In genomic region chr18:30679285-30679930, GRCh38 we compare ENCODE assay signal across 30 cellular contexts.
"Had no signal": no experiment of that assay in that cellular context is flagged by ENCODE, and none has a peak within 500 bp of the region (broad histone marks: within the 10 kb centered on the region; RNA-seq: fewer than 3 reads in every experiment).

No MANE protein-coding gene starts in this region.

- H3K4me1 ChIP-seq: ascending aorta, body of pancreas had no signal

- H3K9ac ChIP-seq: KMS-11 had no signal

- H3K4me2 ChIP-seq: KMS-11 had no signal

- DNase-seq: activated CD4-positive, alpha-beta T cell treated with anti-CD3 and anti-CD28 coated beads for 48 hours; activated CD4-positive, alpha-beta T cell treated with anti-CD3 and anti-CD28 coated beads, Interleukin-2, amount 50 U/mL, for 4 hours; activated CD4-positive, CD25-positive, alpha-beta regulatory T cell treated with anti-CD3 and anti-CD28 coated beads, Interleukin-2, amount 50 U/mL, for 72 hours; activated CD8-positive, alpha-beta memory T cell treated with anti-CD3 and anti-CD28 coated beads, Interleukin-2, amount 10 ng/mL, durations not matched to agents 7 days and 5 days; activated effector memory CD4-positive, alpha-beta T cell treated with anti-CD3 and anti-CD28 coated beads, Interleukin-2, amount 50 U/mL, for 16 hours; activated naive CD4-positive, alpha-beta T cell treated with Interleukin-2 at 50 U/mL for 16 hours; activated naive CD8-positive, alpha-beta T cell treated with anti-CD3 and anti-CD28 coated beads, Interleukin-2, amount 50 U/mL, for 24 hours; activated T-cell treated with anti-CD3 and anti-CD28 coated beads, Interleukin-2, amount 50 U/mL, for 24 hours; amniotic stem cell; body of pancreas; NCI-H1092 treated with DMSO at 0.1 percent for 48 hours; NCI-H1417 treated with DMSO at 0.1 percent for 48 hours; NCI-H1694; NCI-H2029; NCI-H2107; NCI-H2171 treated with DMSO at 0.1 percent for 48 hours; NCI-H226; NCI-H526 treated with DMSO at 0.1 percent for 48 hours; NK-92 treated with Interleukin-12 subunit alpha and Interleukin-12 subunit beta, amount 100 ng/mL, for 24 hours; PC-3; SHP77 treated with DMSO at 0.1 percent for 48 hours; T-cell; T-helper 2 cell; T1000 had no signal

- FAIRE-seq: bronchial epithelial cell, RCC 7860 had no signal

- H3K4me3 ChIP-seq: ascending aorta, body of pancreas had no signal

- ATAC-seq: activated CD8-positive, alpha-beta memory T cell treated with anti-CD3 and anti-CD28 coated beads, Interleukin-2, amount 10 ng/mL, durations not matched to agents 7 days and 5 days; activated naive CD4-positive, alpha-beta T cell treated with anti-CD3 and anti-CD28 coated beads, Interleukin-2, amount 50 U/mL, for 72 hours; activated naive CD8-positive, alpha-beta T cell treated with anti-CD3 and anti-CD28 coated beads, Interleukin-2, amount 50 U/mL, for 24 hours; body of pancreas; PC-3; T-cell; WTC11 had no signal

- H3K36me3 ChIP-seq: ascending aorta had no signal

- H3K9me3 ChIP-seq: ascending aorta, body of pancreas had no signal

- H3K27ac ChIP-seq: ascending aorta, body of pancreas, KMS-11 had no signal

- H3K27me3 ChIP-seq: ascending aorta, body of pancreas had no signal
